1 cellular context compared by ENCODE assay signal in genomic region chr1:160813215-160813614, GRCh38.
A peak's percentile ranks its signal among the peaks of the same experiment; 100 is the strongest.
TF ChIP-seq lines count a peak whose summit lies in the region.

No MANE protein-coding gene starts in this region.

TF ChIP-seq in K562, 482 proteins besides CTCF, POLR2A, EP300 and RAD21 (continued from another document):
- no peak for TF ChIP-seq E4F1 (CRISPR knock-in tag; IDR thresholded peaks at IDR 0.05; ENCODE audit: borderline replicate concordance)
- TF ChIP-seq ZBTB49 (CRISPR knock-in tag; IDR thresholded peaks at IDR 0.05; ENCODE audit: borderline replicate concordance): no peak
- peak in 1 of 2 experiments; percentile 45; a peak in 1 of 4 replicates for TF ChIP-seq TRIM24 (IDR thresholded peaks at IDR 0.05)
- no peak for TF ChIP-seq OTX1 (CRISPR knock-in tag; IDR thresholded peaks at IDR 0.05)
- TF ChIP-seq NR2C2 (CRISPR knock-in tag; IDR thresholded peaks at IDR 0.05): no peak
- no peak for TF ChIP-seq NR2C2 (tag; IDR thresholded peaks at IDR 0.05)
- TF ChIP-seq MCM7 (IDR thresholded peaks at IDR 0.05): no peak
- no peak for TF ChIP-seq TEAD4 (IDR thresholded peaks at IDR 0.05; ENCODE audit: low read length)
- no peak for TF ChIP-seq TEAD4 (CRISPR knock-in tag; IDR thresholded peaks at IDR 0.05; ENCODE audit: borderline replicate concordance)
- no peak for TF ChIP-seq ZNF507 (tag; conservative IDR thresholded peaks at IDR 0.05)
- TF ChIP-seq ZC3H8 (IDR thresholded peaks at IDR 0.05): no peak
- no peak for TF ChIP-seq CHAMP1 (IDR thresholded peaks at IDR 0.05)
- TF ChIP-seq KLF13 (tag; IDR thresholded peaks at IDR 0.05; ENCODE audit: borderline replicate concordance, low read depth): no peak
- TF ChIP-seq PHB (CRISPR knock-in tag; IDR thresholded peaks at IDR 0.05): no peak
- peak; percentile 76 for TF ChIP-seq ATF3 (IDR thresholded peaks at IDR 0.05)
- TF ChIP-seq ATF3 (CRISPR knock-in tag; conservative IDR thresholded peaks at IDR 0.05): no peak
- no peak for TF ChIP-seq RBM22 (IDR thresholded peaks at IDR 0.05; ENCODE audit: low read depth, low read length, poor library complexity, severe bottlenecking)
- TF ChIP-seq GMEB1 (CRISPR knock-in tag; IDR thresholded peaks at IDR 0.05): no peak
- TF ChIP-seq MAX (CRISPR knock-in tag; IDR thresholded peaks at IDR 0.05): no peak
- TF ChIP-seq HDAC1 (IDR thresholded peaks at IDR 0.05): no peak
- no peak for TF ChIP-seq RFX1 (IDR thresholded peaks at IDR 0.05)
- peak; percentile 84 for TF ChIP-seq JUND (IDR thresholded peaks at IDR 0.05; ENCODE audit: borderline replicate concordance, low read depth, low read length)
- peak; percentile 83; the same call in 2 of the 3 replicates for TF ChIP-seq JUND (tag; IDR thresholded peaks at IDR 0.05; ENCODE audit: borderline replicate concordance, low read depth, low read length)
- peak; percentile 92 for TF ChIP-seq ZNF316 (IDR thresholded peaks at IDR 0.05)
- TF ChIP-seq MLLT1 (IDR thresholded peaks at IDR 0.05): no peak
- TF ChIP-seq ZNF175 (CRISPR knock-in tag; IDR thresholded peaks at IDR 0.05; ENCODE audit: low read depth): no peak
- TF ChIP-seq PHF8 (IDR thresholded peaks at IDR 0.05; ENCODE audit: borderline replicate concordance, low read length): no peak
- TF ChIP-seq ZFP1 (CRISPR knock-in tag; IDR thresholded peaks at IDR 0.05): no peak
- TF ChIP-seq HDAC2 (IDR thresholded peaks at IDR 0.05): 0 out of 2 replicates have a peak, but pooled peaks have one; percentile 23
- no peak for TF ChIP-seq PRPF4 (IDR thresholded peaks at IDR 0.05; ENCODE audit: insufficient read depth, low read depth, low read length, poor library complexity, severe bottlenecking)
- TF ChIP-seq CBX3 (IDR thresholded peaks at IDR 0.05; ENCODE audit: borderline replicate concordance in 1 of 2, low read length in 2 of 2): no peak
- peak; percentile 95 for TF ChIP-seq MAFG (tag; conservative IDR thresholded peaks at IDR 0.05)
- peak; percentile 31; the same call in 1 of the 2 replicates for TF ChIP-seq PKNOX1 (IDR thresholded peaks at IDR 0.05)
- no peak for TF ChIP-seq CHCHD3 (CRISPR knock-in tag; IDR thresholded peaks at IDR 0.05)
- peak; percentile 75 for TF ChIP-seq MAFK (IDR thresholded peaks at IDR 0.05; ENCODE audit: low read length)
- peak; percentile 78 for TF ChIP-seq JUN (IDR thresholded peaks at IDR 0.05; ENCODE audit: borderline replicate concordance, low read depth, low read length)
- no peak for TF ChIP-seq JUN (CRISPR knock-in tag; IDR thresholded peaks at IDR 0.05; ENCODE audit: borderline replicate concordance)
- no peak for TF ChIP-seq ZNF778 (CRISPR knock-in tag; IDR thresholded peaks at IDR 0.05)
- TF ChIP-seq SOX6 (IDR thresholded peaks at IDR 0.05): no peak
- TF ChIP-seq ZHX1 (conservative IDR thresholded peaks at IDR 0.05; ENCODE audit: low read length): no peak
- no peak for TF ChIP-seq HNRNPUL1 (IDR thresholded peaks at IDR 0.05; ENCODE audit: low read length)
- peak; percentile 96 for TF ChIP-seq FOSL1 (tag; conservative IDR thresholded peaks at IDR 0.05)
- no peak for TF ChIP-seq TCF3 (CRISPR knock-in tag; IDR thresholded peaks at IDR 0.05)
- peak; percentile 93 for TF ChIP-seq NFE2 (IDR thresholded peaks at IDR 0.05; ENCODE audit: low read depth)
- TF ChIP-seq DPF2 (IDR thresholded peaks at IDR 0.05): peak; percentile 87
- TF ChIP-seq ZEB2 (IDR thresholded peaks at IDR 0.05): peak; percentile 88
- no peak for TF ChIP-seq ZNF561 (CRISPR knock-in tag; conservative IDR thresholded peaks at IDR 0.05)
TF ChIP-seq in K562: peak in this region for 22.
